8 cellular contexts compared by ENCODE assay signal in genomic region chr2:159285433-159285832, GRCh38. TPM values are rescaled to one million over a fixed set of nuclear protein-coding genes. Genes with fewer than 3 reads are reported as not detected.
DNase-seq lines count a peak whose midpoint lies in the region; ATAC-seq, FAIRE-seq and TF ChIP-seq lines count a peak whose summit lies in the region.

No MANE protein-coding gene starts in this region.

- peaks cover 2% of the 10 kb centered on the region for H3K36me3 Mint-ChIP-seq in T-helper 1 cell treated with Interleukin-12 subunit alpha and Interleukin-12 subunit beta and Interleukin-4 antibody, amounts not matched to agents 30 μg/mL and 1 μg/mL, for 36 hours (ENCODE audit: low read depth)
- peaks cover 5% of the 10 kb centered on the region for H3K36me3 Mint-ChIP-seq in activated naive CD8-positive, alpha-beta T cell treated with anti-CD3 and anti-CD28 coated beads for 36 hours

- H3K4me3 Mint-ChIP-seq in T-helper 1 cell treated with Interleukin-12 subunit alpha and Interleukin-12 subunit beta and Interleukin-4 antibody, amounts not matched to agents 30 μg/mL and 1 μg/mL, for 36 hours = peak overlapping the region; percentile 74
- H3K4me3 Mint-ChIP-seq in activated naive CD8-positive, alpha-beta T cell treated with anti-CD3 and anti-CD28 coated beads for 36 hours = peak overlapping the region; percentile 82

- FAIRE-seq in GM12891 (lab: Jason Lieb, UNC) = no peak

- peak overlapping the region in 4 of 5 donors; percentile 76 to 93 (median 85) for H3K9ac ChIP-seq in subcutaneous abdominal adipose tissue (ENCODE audit: low read length in 5 of 5)

- no peak for ATAC-seq in GM19467 (IDR thresholded peaks at IDR 0.05; ENCODE audit: unreplicated experiment)

- TF ChIP-seq POLR2A in GM12891 (IDR thresholded peaks at IDR 0.05; ENCODE audit: low read depth, low read length) = no peak

- H3K36me3 ChIP-seq in subcutaneous abdominal adipose tissue (ENCODE audit: control insufficient read depth in 5 of 5, insufficient read depth in 5 of 5, low read length in 5 of 5) = peaks cover 3 to 13% (median 8%) of the 10 kb centered on the region in 5 donors

- H3K27ac ChIP-seq in layer of hippocampus (ENCODE audit: low read depth, low read length) (peak overlapping the region; percentile 89), subcutaneous abdominal adipose tissue (ENCODE audit: low read depth, low read length) (peak overlapping the region; percentile 88)

- H3K27me3 Mint-ChIP-seq in T-helper 1 cell treated with Interleukin-12 subunit alpha and Interleukin-12 subunit beta and Interleukin-4 antibody, amounts not matched to agents 30 μg/mL and 1 μg/mL, for 36 hours (ENCODE audit: low read depth) = no peaks in the 10 kb centered on the region
- H3K27me3 Mint-ChIP-seq in activated naive CD8-positive, alpha-beta T cell treated with anti-CD3 and anti-CD28 coated beads for 36 hours = no peaks in the 10 kb centered on the region

- no peaks in the 10 kb centered on the region for H3K27me3 ChIP-seq in layer of hippocampus (ENCODE audit: control insufficient read depth, insufficient read depth, low read length)
- no peaks in the 10 kb centered on the region for H3K27me3 ChIP-seq in subcutaneous abdominal adipose tissue (ENCODE audit: control insufficient read depth in 5 of 5, insufficient read depth in 4 of 5, low read length in 5 of 5)

- H3K9me3 Mint-ChIP-seq in T-helper 1 cell treated with Interleukin-12 subunit alpha and Interleukin-12 subunit beta and Interleukin-4 antibody, amounts not matched to agents 30 μg/mL and 1 μg/mL, for 36 hours = no peaks in the 10 kb centered on the region
- H3K9me3 Mint-ChIP-seq in activated naive CD8-positive, alpha-beta T cell treated with anti-CD3 and anti-CD28 coated beads for 36 hours = no peaks in the 10 kb centered on the region

- no peak overlapping the region for H3K27ac Mint-ChIP-seq in T-helper 1 cell treated with Interleukin-12 subunit alpha and Interleukin-12 subunit beta and Interleukin-4 antibody, amounts not matched to agents 30 μg/mL and 1 μg/mL, for 36 hours
- no peak overlapping the region for H3K27ac Mint-ChIP-seq in activated naive CD8-positive, alpha-beta T cell treated with anti-CD3 and anti-CD28 coated beads for 36 hours

- H3K4me1 ChIP-seq in subcutaneous abdominal adipose tissue (ENCODE audit: control insufficient read depth in 5 of 5, insufficient read depth in 5 of 5, low read length in 5 of 5) = peaks cover 5 to 22% (median 20%) of the 10 kb centered on the region in 5 donors

- peaks cover 13% of the 10 kb centered on the region for H3K4me1 Mint-ChIP-seq in T-helper 1 cell treated with Interleukin-12 subunit alpha and Interleukin-12 subunit beta and Interleukin-4 antibody, amounts not matched to agents 30 μg/mL and 1 μg/mL, for 36 hours (ENCODE audit: low read depth)
- peaks cover 24% of the 10 kb centered on the region for H3K4me1 Mint-ChIP-seq in activated naive CD8-positive, alpha-beta T cell treated with anti-CD3 and anti-CD28 coated beads for 36 hours

- H3K9me3 ChIP-seq in subcutaneous abdominal adipose tissue (ENCODE audit: control insufficient read depth in 5 of 5, low read length in 5 of 5) = no peaks in the 10 kb centered on the region

- DNase-seq in T-helper 1 cell = no peak
- no peak for DNase-seq in activated naive CD8-positive, alpha-beta T cell treated with anti-CD3 and anti-CD28 coated beads for 36 hours
- no peak for DNase-seq in GM12891 (ENCODE audit: insufficient read length, low spot score)
- DNase-seq in activated CD4-positive, alpha-beta T cell treated with anti-CD3 and anti-CD28 coated beads for 4 hours = no peak

- H3K4me3 ChIP-seq in subcutaneous abdominal adipose tissue (ENCODE audit: low read depth in 1 of 5, low read length in 5 of 5) = peak overlapping the region; percentile 73 to 91 (median 80)

TF ChIP-seq in GM12891, 5 proteins besides CTCF, POLR2A, EP300 and RAD21:
- no peak for TF ChIP-seq SPI1 (IDR thresholded peaks at IDR 0.05; ENCODE audit: low read depth, low read length)
- no peak for TF ChIP-seq POLR2AphosphoS5 (IDR thresholded peaks at IDR 0.05; ENCODE audit: low read depth, low read length)

RNA-seq across cellular contexts. Expression of gene WDSUB1, which starts 1.1 kb away (rescaled TPM):
- total RNA-seq in activated naive CD8-positive, alpha-beta T cell treated with anti-CD3 and anti-CD28 coated beads for 36 hours = 1 to 10 TPM; 5.7 to 6.8 TPM
- 5.7 TPM for polyA plus RNA-seq in GM12891 (2012; ENCODE audit: low read depth, missing spikeins)
